3 cellular contexts compared by ENCODE assay signal in genomic region chr11:60530454-60530853, GRCh38.
A peak's percentile ranks its signal among the peaks of the same experiment; 100 is the strongest.
TF ChIP-seq lines count a peak whose summit lies in the region.

No MANE protein-coding gene starts in this region.

TF ChIP-seq in HEK293, 187 proteins besides CTCF, POLR2A, EP300 and RAD21:
- TF ChIP-seq ZNF362 (tag by site-specific recombination; IDR thresholded peaks at IDR 0.05) = no peak
- peak; percentile 95 for TF ChIP-seq ZNF677 (tag by site-specific recombination; IDR thresholded peaks at IDR 0.05)
- TF ChIP-seq ZNF645 (tag by site-specific recombination; IDR thresholded peaks at IDR 0.05) = no peak
- TF ChIP-seq ZNF223 (tag by site-specific recombination; IDR thresholded peaks at IDR 0.05) = no peak
- TF ChIP-seq SP3 (tag by site-specific recombination; IDR thresholded peaks at IDR 0.05) = no peak
- TF ChIP-seq INSM2 (tag by site-specific recombination; IDR thresholded peaks at IDR 0.05) = no peak
- TF ChIP-seq ZNF664 (tag by site-specific recombination; IDR thresholded peaks at IDR 0.05) = no peak
- TF ChIP-seq KLF9 (tag by site-specific recombination; IDR thresholded peaks at IDR 0.05; ENCODE audit: low read depth) = no peak

TF ChIP-seq in WTC11, 78 proteins besides CTCF, POLR2A, EP300 and RAD21 (continued from another document):
- TF ChIP-seq HMGA2 (CRISPR knock-in tag; IDR thresholded peaks at IDR 0.05) (no peak), IRF2 (CRISPR knock-in tag; IDR thresholded peaks at IDR 0.05; ENCODE audit: borderline replicate concordance, low read depth) (no peak), E2F4 (CRISPR knock-in tag; IDR thresholded peaks at IDR 0.05; ENCODE audit: borderline replicate concordance, low read depth) (no peak), ZMAT4 (CRISPR knock-in tag; IDR thresholded peaks at IDR 0.05) (no peak), ZNF532 (CRISPR knock-in tag; IDR thresholded peaks at IDR 0.05; ENCODE audit: borderline replicate concordance) (no peak), CREM (CRISPR knock-in tag; IDR thresholded peaks at IDR 0.05) (no peak), PRRX2 (CRISPR knock-in tag; IDR thresholded peaks at IDR 0.05) (no peak), NFYB (CRISPR knock-in tag; conservative IDR thresholded peaks at IDR 0.05; ENCODE audit: low read depth) (no peak), JAZF1 (CRISPR knock-in tag; IDR thresholded peaks at IDR 0.05) (no peak), ATF3 (CRISPR knock-in tag; conservative IDR thresholded peaks at IDR 0.05) (no peak)

TF ChIP-seq in H1, 55 proteins besides CTCF, POLR2A, EP300 and RAD21:
- TF ChIP-seq RBBP5 (IDR thresholded peaks at IDR 0.05; ENCODE audit: borderline replicate concordance, low read depth, low read length) (no peak), YY1 (IDR thresholded peaks at IDR 0.05; ENCODE audit: low read depth, low read length) (no peak), ATF3 (IDR thresholded peaks at IDR 0.05; ENCODE audit: insufficient read depth, low read depth, low read length) (no peak), ASH2L (IDR thresholded peaks at IDR 0.05; ENCODE audit: low read length) (no peak), HDAC6 (IDR thresholded peaks at IDR 0.05; ENCODE audit: low read depth, low read length) (no peak), CBX8 (IDR thresholded peaks at IDR 0.05; ENCODE audit: borderline replicate concordance, low read depth, low read length) (no peak), E2F6 (IDR thresholded peaks at IDR 0.05) (no peak), MAFK (IDR thresholded peaks at IDR 0.05; ENCODE audit: low read depth, low read length) (no peak), CHD1 (IDR thresholded peaks at IDR 0.05; ENCODE audit: low read depth, low read length) (no peak), CHD7 (IDR thresholded peaks at IDR 0.05; ENCODE audit: insufficient replicate concordance, low read length) (no peak), TAF1 (IDR thresholded peaks at IDR 0.05; ENCODE audit: low read depth, low read length) (no peak), TAF7 (optimal IDR thresholded peaks at IDR 0.05; ENCODE audit: borderline replicate concordance, low read depth, low read length) (no peak), BRCA1 (IDR thresholded peaks at IDR 0.05; ENCODE audit: low read depth, low read length) (no peak), BCL11A (IDR thresholded peaks at IDR 0.05; ENCODE audit: low read depth in 2 of 2, low read length in 2 of 2) (no peak), KDM1A (IDR thresholded peaks at IDR 0.05; ENCODE audit: borderline replicate concordance, low read length) (no peak), NRF1 (IDR thresholded peaks at IDR 0.05; ENCODE audit: low read depth, low read length) (no peak), JUND (IDR thresholded peaks at IDR 0.05; ENCODE audit: low read length) (no peak), GTF2F1 (IDR thresholded peaks at IDR 0.05; ENCODE audit: borderline replicate concordance, low read depth, low read length) (no peak)
